Comparison of ENCODE assay signal across 15 cellular contexts in the genomic region with DNA sequence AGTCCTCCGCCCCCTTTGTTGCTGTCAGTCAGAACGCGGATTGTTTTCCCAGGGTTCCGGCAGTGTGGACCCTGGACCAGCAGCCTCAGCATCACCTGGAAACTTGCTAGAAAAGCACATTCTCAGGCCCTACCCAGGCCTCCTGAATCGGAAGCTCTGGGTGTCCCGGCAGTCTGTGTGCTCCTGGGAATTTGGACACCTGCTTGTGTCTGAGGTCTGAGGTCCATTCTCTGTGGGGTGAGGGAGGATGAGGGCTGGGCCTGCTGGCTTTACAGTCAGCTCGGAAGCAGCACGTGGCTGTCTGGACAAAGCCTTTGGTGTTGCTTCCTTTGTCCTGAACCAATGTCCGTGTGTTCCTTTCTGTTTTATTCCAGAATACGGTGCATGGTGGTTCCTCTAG.
A peak's percentile ranks its signal among the peaks of the same experiment; 100 is the strongest.
DNase-seq lines count a peak whose midpoint lies in the region; ATAC-seq and TF ChIP-seq lines count a peak whose summit lies in the region.
"Had no signal": no experiment of that assay in that cellular context is flagged by ENCODE, and none has a peak within 500 bp of the region (broad histone marks: within the 10 kb centered on the region; RNA-seq: fewer than 3 reads in every experiment).

No MANE protein-coding gene starts in this region.

- no peak overlapping the region for H3K4me3 Mint-ChIP-seq in chondrocyte (ENCODE audit: unreplicated experiment)
- peak overlapping the region; percentile 31 for H3K4me3 Mint-ChIP-seq in neural crest cell
- H3K4me3 Mint-ChIP-seq: B cell; CD4-positive, alpha-beta T cell had no signal

- no peak overlapping the region for H3K27ac Mint-ChIP-seq in chondrocyte (ENCODE audit: unreplicated experiment)
- no peak overlapping the region for H3K27ac Mint-ChIP-seq in neural crest cell (ENCODE audit: unreplicated experiment)
- H3K27ac Mint-ChIP-seq: B cell; CD4-positive, alpha-beta T cell had no signal

- no peaks in the 10 kb centered on the region for H3K27me3 ChIP-seq in transverse colon

- intact Hi-C loops in Right ventricle myocardium superior (cut with DNase I) = no loop called here
- intact Hi-C loops in Right ventricle myocardium inferior (cut with DNase I) = no loop called here
- intact Hi-C loops in transverse colon (cut with DNase I; ENCODE audit: low total_unique reads) = no loop called here

- DNase-seq in Right ventricle myocardium superior (peak; percentile 6), Right ventricle myocardium inferior (ENCODE audit: missing footprints) (no peak), chondrocyte (ENCODE audit: low spot score) (peak; percentile 29), neural crest cell (ENCODE audit: low read depth, low spot score) (no peak), transverse colon (peak; percentile 1), T-helper 9 cell (no peak)
- DNase-seq: ACHN, C1 segment of cervical spinal cord, Calu3, DMS 273 treated with DMSO at 0.1 percent for 48 hours had no signal

- WGBS in transverse colon (ENCODE audit: low coverage in 1 of 2), 2 donors = 94 to 97% methylated on average over 2 to 10 of the region's 10 CpGs

- H3K36me3 ChIP-seq in transverse colon = no peaks in the 10 kb centered on the region

- H3K9me3 Mint-ChIP-seq in chondrocyte (ENCODE audit: low read depth) (no peaks in the 10 kb centered on the region), neural crest cell (no peaks in the 10 kb centered on the region)
- H3K9me3 Mint-ChIP-seq: CD4-positive, alpha-beta T cell had no signal

- no peak for TF ChIP-seq POLR2A in transverse colon (IDR thresholded peaks at IDR 0.05)

- TF ChIP-seq EP300 in transverse colon (IDR thresholded peaks at IDR 0.05; ENCODE audit: low read depth) = no peak

- no peak overlapping the region for H3K27ac ChIP-seq in transverse colon

- H3K4me1 ChIP-seq in transverse colon = no peaks in the 10 kb centered on the region

- H3K4me1 Mint-ChIP-seq in chondrocyte (ENCODE audit: low read depth) (no peaks in the 10 kb centered on the region), neural crest cell (peaks cover under 1% of the 10 kb centered on the region)

- TF ChIP-seq CTCF in chondrocyte (IDR thresholded peaks at IDR 0.05) = no peak
- no peak for TF ChIP-seq CTCF in neural crest cell (conservative IDR thresholded peaks at IDR 0.05)
- TF ChIP-seq CTCF in transverse colon (IDR thresholded peaks at IDR 0.05) = no peak

- in situ Hi-C loops in transverse colon (cut with MboI; ENCODE audit: low pct_ligation_motif_present in 1 of 4, low pct_unique_long_range_greater_than_20kb in 1 of 4, low sequenced_read_pairs in 3 of 4) = no loop called here

- H3K36me3 Mint-ChIP-seq in chondrocyte (ENCODE audit: low read depth) (peaks cover 6% of the 10 kb centered on the region), neural crest cell (ENCODE audit: low read depth) (peaks cover 6% of the 10 kb centered on the region)

- no peaks in the 10 kb centered on the region for H3K9me3 ChIP-seq in transverse colon

- H3K27me3 Mint-ChIP-seq in chondrocyte (ENCODE audit: low read depth) (no peaks in the 10 kb centered on the region), neural crest cell (ENCODE audit: low read depth) (peaks cover 37% of the 10 kb centered on the region)
- H3K27me3 Mint-ChIP-seq: B cell; CD4-positive, alpha-beta T cell had no signal

- ATAC-seq in Right ventricle myocardium superior (ENCODE audit: poor library complexity) (no peak), Right ventricle myocardium inferior (no peak), HG03045 (IDR thresholded peaks at IDR 0.05; ENCODE audit: unreplicated experiment) (no peak), GM19035 (IDR thresholded peaks at IDR 0.05; ENCODE audit: unreplicated experiment) (no peak)
- ATAC-seq: HCT116 had no signal

- H3K4me3 ChIP-seq in transverse colon = no peak overlapping the region

Comparison
In these comparisons a context has a peak if more than half of its experiments do, and no peak if none do; other contexts are left out.
1. DNase-seq: peak in Right ventricle myocardium superior (single experiment), chondrocyte (single experiment) and transverse colon (single experiment); none in Right ventricle myocardium inferior (single experiment), neural crest cell (single experiment) and T-helper 9 cell (single experiment).